Comparison of ENCODE assay signal across 1 cellular context in the genomic region with DNA sequence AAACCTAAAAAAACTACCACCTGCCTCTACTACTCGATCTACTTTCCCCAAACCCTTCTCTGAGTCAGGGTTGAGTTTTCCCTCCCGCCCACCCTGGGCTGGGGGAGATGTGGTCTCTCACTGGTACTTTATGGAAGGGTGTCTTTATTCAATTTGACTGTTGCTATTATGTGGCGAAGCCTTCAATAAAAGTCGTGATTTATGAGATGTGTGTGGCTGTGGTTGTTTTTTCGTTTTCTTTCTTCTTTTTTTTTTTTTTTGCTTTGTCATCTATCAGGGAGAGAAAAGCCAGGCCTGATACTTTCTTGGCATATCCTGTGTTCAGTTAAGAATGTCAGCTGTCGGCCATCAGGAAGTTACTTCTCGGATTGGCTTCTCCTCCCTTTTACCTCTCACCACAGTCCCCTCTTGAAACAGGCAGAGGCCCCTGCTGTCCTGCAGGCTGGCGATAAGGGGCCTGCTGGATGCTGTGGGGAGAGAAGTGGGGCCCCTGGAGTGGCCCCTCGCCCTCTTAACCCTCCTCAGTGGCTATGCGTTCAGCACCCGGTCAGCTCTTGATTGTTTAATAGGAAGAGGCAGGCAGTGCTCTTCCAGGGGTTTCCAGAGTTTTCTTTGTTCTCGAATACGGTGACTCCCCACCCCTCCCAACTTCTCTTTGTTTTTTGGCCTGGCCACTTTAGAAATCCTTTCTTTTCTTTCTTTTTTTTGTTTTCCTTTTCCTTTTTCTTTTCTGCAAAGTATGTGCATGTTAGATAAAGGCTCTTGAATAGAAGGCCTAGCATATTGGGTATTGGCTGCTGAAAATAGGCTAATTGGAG.
A peak's percentile ranks its signal among the peaks of the same experiment; 100 is the strongest.
TF ChIP-seq lines count a peak whose summit lies in the region.

No MANE protein-coding gene starts in this region.

TF ChIP-seq in H1, 55 proteins besides CTCF, POLR2A, EP300 and RAD21:
- TF ChIP-seq, protein P1, sequence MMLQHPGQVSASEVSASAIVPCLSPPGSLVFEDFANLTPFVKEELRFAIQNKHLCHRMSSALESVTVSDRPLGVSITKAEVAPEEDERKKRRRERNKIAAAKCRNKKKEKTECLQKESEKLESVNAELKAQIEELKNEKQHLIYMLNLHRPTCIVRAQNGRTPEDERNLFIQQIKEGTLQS (IDR thresholded peaks at IDR 0.05; ENCODE audit: insufficient read depth, low read depth, low read length): no peak
- TF ChIP-seq, protein P2, sequence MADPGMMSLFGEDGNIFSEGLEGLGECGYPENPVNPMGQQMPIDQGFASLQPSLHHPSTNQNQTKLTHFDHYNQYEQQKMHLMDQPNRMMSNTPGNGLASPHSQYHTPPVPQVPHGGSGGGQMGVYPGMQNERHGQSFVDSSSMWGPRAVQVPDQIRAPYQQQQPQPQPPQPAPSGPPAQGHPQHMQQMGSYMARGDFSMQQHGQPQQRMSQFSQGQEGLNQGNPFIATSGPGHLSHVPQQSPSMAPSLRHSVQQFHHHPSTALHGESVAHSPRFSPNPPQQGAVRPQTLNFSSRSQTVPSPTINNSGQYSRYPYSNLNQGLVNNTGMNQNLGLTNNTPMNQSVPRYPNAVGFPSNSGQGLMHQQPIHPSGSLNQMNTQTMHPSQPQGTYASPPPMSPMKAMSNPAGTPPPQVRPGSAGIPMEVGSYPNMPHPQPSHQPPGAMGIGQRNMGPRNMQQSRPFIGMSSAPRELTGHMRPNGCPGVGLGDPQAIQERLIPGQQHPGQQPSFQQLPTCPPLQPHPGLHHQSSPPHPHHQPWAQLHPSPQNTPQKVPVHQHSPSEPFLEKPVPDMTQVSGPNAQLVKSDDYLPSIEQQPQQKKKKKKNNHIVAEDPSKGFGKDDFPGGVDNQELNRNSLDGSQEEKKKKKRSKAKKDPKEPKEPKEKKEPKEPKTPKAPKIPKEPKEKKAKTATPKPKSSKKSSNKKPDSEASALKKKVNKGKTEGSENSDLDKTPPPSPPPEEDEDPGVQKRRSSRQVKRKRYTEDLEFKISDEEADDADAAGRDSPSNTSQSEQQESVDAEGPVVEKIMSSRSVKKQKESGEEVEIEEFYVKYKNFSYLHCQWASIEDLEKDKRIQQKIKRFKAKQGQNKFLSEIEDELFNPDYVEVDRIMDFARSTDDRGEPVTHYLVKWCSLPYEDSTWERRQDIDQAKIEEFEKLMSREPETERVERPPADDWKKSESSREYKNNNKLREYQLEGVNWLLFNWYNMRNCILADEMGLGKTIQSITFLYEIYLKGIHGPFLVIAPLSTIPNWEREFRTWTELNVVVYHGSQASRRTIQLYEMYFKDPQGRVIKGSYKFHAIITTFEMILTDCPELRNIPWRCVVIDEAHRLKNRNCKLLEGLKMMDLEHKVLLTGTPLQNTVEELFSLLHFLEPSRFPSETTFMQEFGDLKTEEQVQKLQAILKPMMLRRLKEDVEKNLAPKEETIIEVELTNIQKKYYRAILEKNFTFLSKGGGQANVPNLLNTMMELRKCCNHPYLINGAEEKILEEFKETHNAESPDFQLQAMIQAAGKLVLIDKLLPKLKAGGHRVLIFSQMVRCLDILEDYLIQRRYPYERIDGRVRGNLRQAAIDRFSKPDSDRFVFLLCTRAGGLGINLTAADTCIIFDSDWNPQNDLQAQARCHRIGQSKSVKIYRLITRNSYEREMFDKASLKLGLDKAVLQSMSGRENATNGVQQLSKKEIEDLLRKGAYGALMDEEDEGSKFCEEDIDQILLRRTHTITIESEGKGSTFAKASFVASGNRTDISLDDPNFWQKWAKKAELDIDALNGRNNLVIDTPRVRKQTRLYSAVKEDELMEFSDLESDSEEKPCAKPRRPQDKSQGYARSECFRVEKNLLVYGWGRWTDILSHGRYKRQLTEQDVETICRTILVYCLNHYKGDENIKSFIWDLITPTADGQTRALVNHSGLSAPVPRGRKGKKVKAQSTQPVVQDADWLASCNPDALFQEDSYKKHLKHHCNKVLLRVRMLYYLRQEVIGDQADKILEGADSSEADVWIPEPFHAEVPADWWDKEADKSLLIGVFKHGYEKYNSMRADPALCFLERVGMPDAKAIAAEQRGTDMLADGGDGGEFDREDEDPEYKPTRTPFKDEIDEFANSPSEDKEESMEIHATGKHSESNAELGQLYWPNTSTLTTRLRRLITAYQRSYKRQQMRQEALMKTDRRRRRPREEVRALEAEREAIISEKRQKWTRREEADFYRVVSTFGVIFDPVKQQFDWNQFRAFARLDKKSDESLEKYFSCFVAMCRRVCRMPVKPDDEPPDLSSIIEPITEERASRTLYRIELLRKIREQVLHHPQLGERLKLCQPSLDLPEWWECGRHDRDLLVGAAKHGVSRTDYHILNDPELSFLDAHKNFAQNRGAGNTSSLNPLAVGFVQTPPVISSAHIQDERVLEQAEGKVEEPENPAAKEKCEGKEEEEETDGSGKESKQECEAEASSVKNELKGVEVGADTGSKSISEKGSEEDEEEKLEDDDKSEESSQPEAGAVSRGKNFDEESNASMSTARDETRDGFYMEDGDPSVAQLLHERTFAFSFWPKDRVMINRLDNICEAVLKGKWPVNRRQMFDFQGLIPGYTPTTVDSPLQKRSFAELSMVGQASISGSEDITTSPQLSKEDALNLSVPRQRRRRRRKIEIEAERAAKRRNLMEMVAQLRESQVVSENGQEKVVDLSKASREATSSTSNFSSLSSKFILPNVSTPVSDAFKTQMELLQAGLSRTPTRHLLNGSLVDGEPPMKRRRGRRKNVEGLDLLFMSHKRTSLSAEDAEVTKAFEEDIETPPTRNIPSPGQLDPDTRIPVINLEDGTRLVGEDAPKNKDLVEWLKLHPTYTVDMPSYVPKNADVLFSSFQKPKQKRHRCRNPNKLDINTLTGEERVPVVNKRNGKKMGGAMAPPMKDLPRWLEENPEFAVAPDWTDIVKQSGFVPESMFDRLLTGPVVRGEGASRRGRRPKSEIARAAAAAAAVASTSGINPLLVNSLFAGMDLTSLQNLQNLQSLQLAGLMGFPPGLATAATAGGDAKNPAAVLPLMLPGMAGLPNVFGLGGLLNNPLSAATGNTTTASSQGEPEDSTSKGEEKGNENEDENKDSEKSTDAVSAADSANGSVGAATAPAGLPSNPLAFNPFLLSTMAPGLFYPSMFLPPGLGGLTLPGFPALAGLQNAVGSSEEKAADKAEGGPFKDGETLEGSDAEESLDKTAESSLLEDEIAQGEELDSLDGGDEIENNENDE (IDR thresholded peaks at IDR 0.05; ENCODE audit: insufficient replicate concordance, low read length): peak; percentile 56
- TF ChIP-seq YY1 (IDR thresholded peaks at IDR 0.05; ENCODE audit: low read depth, low read length): 0 out of 2 replicates have a peak, but pooled peaks have one; percentile 17
- no peak for TF ChIP-seq TAF1 (IDR thresholded peaks at IDR 0.05; ENCODE audit: low read depth, low read length)
- TF ChIP-seq NANOG (IDR thresholded peaks at IDR 0.05; ENCODE audit: insufficient read depth, low read depth, low read length, poor library complexity, severe bottlenecking): peak; percentile 31
- peak; percentile 7 to 42; a peak in 1 of 4 replicates for TF ChIP-seq HDAC2 (IDR thresholded peaks at IDR 0.05; ENCODE audit: borderline replicate concordance in 1 of 2, low read depth in 2 of 2, low read length in 2 of 2)
- TF ChIP-seq MAFK (IDR thresholded peaks at IDR 0.05; ENCODE audit: low read depth, low read length): 0 out of 2 replicates have a peak, but pooled peaks have one; percentile 13
